Comparison of ENCODE assay signal across 17 cellular contexts in genomic region chr3:72894941-72895552, GRCh38.
"Had no signal": no experiment of that assay in that cellular context is flagged by ENCODE, and none has a peak within 500 bp of the region (broad histone marks: within the 10 kb centered on the region; RNA-seq: fewer than 3 reads in every experiment).

No MANE protein-coding gene starts in this region.

- DNase-seq: activated CD4-positive, alpha-beta T cell treated with anti-CD3 and anti-CD28 coated beads for 36 hours; activated CD8-positive, alpha-beta T cell treated with anti-CD3 and anti-CD28 coated beads for 36 hours; activated effector memory CD4-positive, alpha-beta T cell treated with anti-CD3 and anti-CD28 coated beads, Interleukin-2, amount 50 U/mL, for 16 hours; activated naive CD8-positive, alpha-beta T cell treated with anti-CD3 and anti-CD28 coated beads for 36 hours; activated T-cell treated with anti-CD3 and anti-CD28 coated beads, Interleukin-2, amount 50 U/mL, for 48 hours; anterior cingulate cortex; brain microvascular endothelial cell; islet precursor cell; nephron progenitor cell; ovary; testis; WERI-Rb-1 had no signal

- H3K4me3 ChIP-seq: coronary artery, hepatocyte, lung, ovary, testis had no signal

- H3K27ac ChIP-seq: brain microvascular endothelial cell, coronary artery, hepatocyte, ovary, testis, WERI-Rb-1 had no signal

- H3K36me3 ChIP-seq: brain microvascular endothelial cell, ovary, WERI-Rb-1 had no signal

- H3K27me3 ChIP-seq: brain microvascular endothelial cell, hepatocyte, ovary, testis had no signal

- H3K9me3 ChIP-seq: ovary, testis had no signal

- ATAC-seq: activated CD4-positive, alpha-beta T cell treated with anti-CD3 and anti-CD28 coated beads for 36 hours; activated CD8-positive, alpha-beta T cell treated with anti-CD3 and anti-CD28 coated beads for 36 hours; esophagus mucosa; sciatic nerve had no signal
